In genomic region chr17:38598536-38598935, GRCh38 we compare ENCODE assay signal across 3 cellular contexts.
TF ChIP-seq lines count a peak whose summit lies in the region.

No MANE protein-coding gene starts in this region.

TF ChIP-seq in HEK293, 187 proteins besides CTCF, POLR2A, EP300 and RAD21 (continues in another document):
- TF ChIP-seq ZNF555 (tag by site-specific recombination; conservative IDR thresholded peaks at IDR 0.05) (no peak), ZNF18 (tag by site-specific recombination; IDR thresholded peaks at IDR 0.05) (no peak), ZNF629 (tag by site-specific recombination; IDR thresholded peaks at IDR 0.05) (peak; percentile 62), KLF16 (tag by site-specific recombination; IDR thresholded peaks at IDR 0.05) (peak; percentile 83), ZNF274 (IDR thresholded peaks at IDR 0.05; ENCODE audit: low read length) (no peak), ZNF274 (tag by site-specific recombination; IDR thresholded peaks at IDR 0.05; ENCODE audit: borderline replicate concordance) (no peak), ZNF433 (tag by site-specific recombination; IDR thresholded peaks at IDR 0.05; ENCODE audit: low read depth) (no peak), ZNF2 (tag by site-specific recombination; IDR thresholded peaks at IDR 0.05) (peak; percentile 85), ZBTB8A (tag by site-specific recombination; IDR thresholded peaks at IDR 0.05) (peak; percentile 40; the same call in 1 of the 2 replicates), ZBTB17 (tag by site-specific recombination; IDR thresholded peaks at IDR 0.05) (peak; percentile 94), ZNF354C (tag by site-specific recombination; IDR thresholded peaks at IDR 0.05; ENCODE audit: borderline replicate concordance, low read depth) (no peak), ZNF510 (tag by site-specific recombination; IDR thresholded peaks at IDR 0.05; ENCODE audit: insufficient replicate concordance) (no peak), ZIC2 (tag by site-specific recombination; IDR thresholded peaks at IDR 0.05) (0 out of 2 replicates have a peak, but pooled peaks have one; percentile 53), ZNF501 (tag by site-specific recombination; IDR thresholded peaks at IDR 0.05) (peak; percentile 70; the same call in 1 of the 2 replicates), KLF10 (tag by site-specific recombination; IDR thresholded peaks at IDR 0.05) (peak; percentile 60; the same call in 1 of the 2 replicates), ZNF514 (tag by site-specific recombination; IDR thresholded peaks at IDR 0.05) (no peak), ZXDB (tag by site-specific recombination; IDR thresholded peaks at IDR 0.05) (no peak), WT1 (tag by site-specific recombination; IDR thresholded peaks at IDR 0.05) (peak; percentile 48; the same call in 1 of the 2 replicates), PRDM1 (tag by site-specific recombination; IDR thresholded peaks at IDR 0.05) (no peak)
- TF ChIP-seq, protein P1, sequence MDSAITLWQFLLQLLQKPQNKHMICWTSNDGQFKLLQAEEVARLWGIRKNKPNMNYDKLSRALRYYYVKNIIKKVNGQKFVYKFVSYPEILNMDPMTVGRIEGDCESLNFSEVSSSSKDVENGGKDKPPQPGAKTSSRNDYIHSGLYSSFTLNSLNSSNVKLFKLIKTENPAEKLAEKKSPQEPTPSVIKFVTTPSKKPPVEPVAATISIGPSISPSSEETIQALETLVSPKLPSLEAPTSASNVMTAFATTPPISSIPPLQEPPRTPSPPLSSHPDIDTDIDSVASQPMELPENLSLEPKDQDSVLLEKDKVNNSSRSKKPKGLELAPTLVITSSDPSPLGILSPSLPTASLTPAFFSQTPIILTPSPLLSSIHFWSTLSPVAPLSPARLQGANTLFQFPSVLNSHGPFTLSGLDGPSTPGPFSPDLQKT (IDR thresholded peaks at IDR 0.05; ENCODE audit: borderline replicate concordance, low read depth, low read length), result no peak
- TF ChIP-seq, protein P2, sequence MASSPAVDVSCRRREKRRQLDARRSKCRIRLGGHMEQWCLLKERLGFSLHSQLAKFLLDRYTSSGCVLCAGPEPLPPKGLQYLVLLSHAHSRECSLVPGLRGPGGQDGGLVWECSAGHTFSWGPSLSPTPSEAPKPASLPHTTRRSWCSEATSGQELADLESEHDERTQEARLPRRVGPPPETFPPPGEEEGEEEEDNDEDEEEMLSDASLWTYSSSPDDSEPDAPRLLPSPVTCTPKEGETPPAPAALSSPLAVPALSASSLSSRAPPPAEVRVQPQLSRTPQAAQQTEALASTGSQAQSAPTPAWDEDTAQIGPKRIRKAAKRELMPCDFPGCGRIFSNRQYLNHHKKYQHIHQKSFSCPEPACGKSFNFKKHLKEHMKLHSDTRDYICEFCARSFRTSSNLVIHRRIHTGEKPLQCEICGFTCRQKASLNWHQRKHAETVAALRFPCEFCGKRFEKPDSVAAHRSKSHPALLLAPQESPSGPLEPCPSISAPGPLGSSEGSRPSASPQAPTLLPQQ (tag by site-specific recombination; IDR thresholded peaks at IDR 0.05), result peak; percentile 46; the same call in 1 of the 2 replicates

TF ChIP-seq in K562, 482 proteins besides CTCF, POLR2A, EP300 and RAD21 (continues in another document):
- TF ChIP-seq TEAD4 (IDR thresholded peaks at IDR 0.05; ENCODE audit: low read length) (peak; percentile 62), TEAD4 (CRISPR knock-in tag; IDR thresholded peaks at IDR 0.05; ENCODE audit: borderline replicate concordance) (no peak), ZEB2 (IDR thresholded peaks at IDR 0.05) (peak; percentile 66), ZBTB7A (IDR thresholded peaks at IDR 0.05; ENCODE audit: borderline replicate concordance, control insufficient read depth, low read depth, low read length) (0 out of 2 replicates have a peak, but pooled peaks have one; percentile 16), ZNF561 (CRISPR knock-in tag; conservative IDR thresholded peaks at IDR 0.05) (no peak), MBD2 (IDR thresholded peaks at IDR 0.05; ENCODE audit: borderline replicate concordance, low read depth) (no peak), ZNF143 (CRISPR knock-in tag; IDR thresholded peaks at IDR 0.05) (peak; percentile 74), SMAD3 (CRISPR knock-in tag; conservative IDR thresholded peaks at IDR 0.05) (no peak), NFYB (IDR thresholded peaks at IDR 0.05; ENCODE audit: extremely low read depth, insufficient read length) (peak; percentile 35), DMBX1 (CRISPR knock-in tag; IDR thresholded peaks at IDR 0.05; ENCODE audit: borderline replicate concordance) (0 out of 2 replicates have a peak, but pooled peaks have one; percentile 22), MECOM (CRISPR knock-in tag; IDR thresholded peaks at IDR 0.05) (no peak), ZBED1 (IDR thresholded peaks at IDR 0.05) (no peak), RFX1 (IDR thresholded peaks at IDR 0.05) (peak; percentile 66; the same call in 1 of the 2 replicates), ESRRA (IDR thresholded peaks at IDR 0.05; ENCODE audit: borderline replicate concordance, low read depth) (peak; percentile 73; the same call in 1 of the 2 replicates), DPF2 (IDR thresholded peaks at IDR 0.05) (peak; percentile 70), ZNF76 (CRISPR knock-in tag; IDR thresholded peaks at IDR 0.05; ENCODE audit: borderline replicate concordance) (peak; percentile 67; the same call in 1 of the 2 replicates)
- TF ChIP-seq, protein P3, sequence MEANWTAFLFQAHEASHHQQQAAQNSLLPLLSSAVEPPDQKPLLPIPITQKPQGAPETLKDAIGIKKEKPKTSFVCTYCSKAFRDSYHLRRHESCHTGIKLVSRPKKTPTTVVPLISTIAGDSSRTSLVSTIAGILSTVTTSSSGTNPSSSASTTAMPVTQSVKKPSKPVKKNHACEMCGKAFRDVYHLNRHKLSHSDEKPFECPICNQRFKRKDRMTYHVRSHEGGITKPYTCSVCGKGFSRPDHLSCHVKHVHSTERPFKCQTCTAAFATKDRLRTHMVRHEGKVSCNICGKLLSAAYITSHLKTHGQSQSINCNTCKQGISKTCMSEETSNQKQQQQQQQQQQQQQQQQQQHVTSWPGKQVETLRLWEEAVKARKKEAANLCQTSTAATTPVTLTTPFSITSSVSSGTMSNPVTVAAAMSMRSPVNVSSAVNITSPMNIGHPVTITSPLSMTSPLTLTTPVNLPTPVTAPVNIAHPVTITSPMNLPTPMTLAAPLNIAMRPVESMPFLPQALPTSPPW (CRISPR knock-in tag; IDR thresholded peaks at IDR 0.05), result peak; percentile 49; the same call in 1 of the 2 replicates

TF ChIP-seq in HepG2, 621 proteins besides CTCF, POLR2A, EP300 and RAD21 (continues in another document):
- TF ChIP-seq KDM2A (CRISPR knock-in tag; IDR thresholded peaks at IDR 0.05; ENCODE audit: borderline replicate concordance, low read depth) (peak; percentile 44; the same call in 1 of the 2 replicates), XRCC5 (optimal IDR thresholded peaks at IDR 0.05; ENCODE audit: low read length) (peak; percentile 94), ZC3H4 (CRISPR knock-in tag; IDR thresholded peaks at IDR 0.05; ENCODE audit: borderline replicate concordance) (no peak), RNF2 (conservative IDR thresholded peaks at IDR 0.05; ENCODE audit: low read depth) (0 out of 2 replicates have a peak, but pooled peaks have one; percentile 36), ARID3A (IDR thresholded peaks at IDR 0.05; ENCODE audit: low read depth, low read length) (no peak), ZNF709 (CRISPR knock-in tag; IDR thresholded peaks at IDR 0.05) (0 out of 2 replicates have a peak, but pooled peaks have one; percentile 4), SMAD3 (CRISPR knock-in tag; IDR thresholded peaks at IDR 0.05) (0 out of 2 replicates have a peak, but pooled peaks have one; percentile 37), IRF2 (CRISPR knock-in tag; IDR thresholded peaks at IDR 0.05) (peak; percentile 38; the same call in 1 of the 2 replicates), ZFY (CRISPR knock-in tag; IDR thresholded peaks at IDR 0.05) (no peak), FOXA3 (CRISPR knock-in tag; IDR thresholded peaks at IDR 0.05) (peak; percentile 39; the same call in 1 of the 2 replicates), ZBTB43 (CRISPR knock-in tag; conservative IDR thresholded peaks at IDR 0.05) (peak; percentile 64; the same call in 1 of the 2 replicates), ZNF570 (CRISPR knock-in tag; IDR thresholded peaks at IDR 0.05; ENCODE audit: borderline replicate concordance) (no peak), ZBTB20 (CRISPR knock-in tag; IDR thresholded peaks at IDR 0.05; ENCODE audit: borderline replicate concordance, low read depth) (no peak), CSRNP1 (CRISPR knock-in tag; IDR thresholded peaks at IDR 0.05) (no peak), REPIN1 (CRISPR knock-in tag; IDR thresholded peaks at IDR 0.05; ENCODE audit: borderline replicate concordance, low read depth) (no peak), KAT8 (CRISPR knock-in tag; IDR thresholded peaks at IDR 0.05) (peak; percentile 52; the same call in 1 of the 2 replicates), GATAD1 (CRISPR knock-in tag; IDR thresholded peaks at IDR 0.05) (0 out of 2 replicates have a peak, but pooled peaks have one; percentile 37), SRSF9 (IDR thresholded peaks at IDR 0.05; ENCODE audit: borderline replicate concordance, insufficient read depth, low read depth, low read length, poor library complexity, severe bottlenecking) (no peak), ATF7-NPFF (CRISPR knock-in tag; IDR thresholded peaks at IDR 0.05; ENCODE audit: low read depth) (no peak), GFI1 (CRISPR knock-in tag; IDR thresholded peaks at IDR 0.05; ENCODE audit: borderline replicate concordance) (no peak), FIP1L1 (IDR thresholded peaks at IDR 0.05; ENCODE audit: borderline replicate concordance, insufficient read depth, low read depth, low read length) (no peak), ZNF792 (CRISPR knock-in tag; IDR thresholded peaks at IDR 0.05) (0 out of 2 replicates have a peak, but pooled peaks have one; percentile 14), IKZF4 (CRISPR knock-in tag; IDR thresholded peaks at IDR 0.05; ENCODE audit: borderline replicate concordance, low read depth, not compliant biosample characterization) (no peak), ZNF678 (CRISPR knock-in tag; IDR thresholded peaks at IDR 0.05) (no peak), ZNF615 (CRISPR knock-in tag; IDR thresholded peaks at IDR 0.05; ENCODE audit: borderline replicate concordance) (no peak), IKZF5 (CRISPR knock-in tag; IDR thresholded peaks at IDR 0.05) (0 out of 2 replicates have a peak, but pooled peaks have one; percentile 34), ZNF33B (CRISPR knock-in tag; IDR thresholded peaks at IDR 0.05) (no peak), ZFX (CRISPR knock-in tag; IDR thresholded peaks at IDR 0.05; ENCODE audit: low read depth) (0 out of 2 replicates have a peak, but pooled peaks have one; percentile 11), NONO (IDR thresholded peaks at IDR 0.05) (no peak), NONO (CRISPR knock-in tag; conservative IDR thresholded peaks at IDR 0.05) (peak; percentile 71; the same call in 1 of the 2 replicates)
- TF ChIP-seq, protein P4, sequence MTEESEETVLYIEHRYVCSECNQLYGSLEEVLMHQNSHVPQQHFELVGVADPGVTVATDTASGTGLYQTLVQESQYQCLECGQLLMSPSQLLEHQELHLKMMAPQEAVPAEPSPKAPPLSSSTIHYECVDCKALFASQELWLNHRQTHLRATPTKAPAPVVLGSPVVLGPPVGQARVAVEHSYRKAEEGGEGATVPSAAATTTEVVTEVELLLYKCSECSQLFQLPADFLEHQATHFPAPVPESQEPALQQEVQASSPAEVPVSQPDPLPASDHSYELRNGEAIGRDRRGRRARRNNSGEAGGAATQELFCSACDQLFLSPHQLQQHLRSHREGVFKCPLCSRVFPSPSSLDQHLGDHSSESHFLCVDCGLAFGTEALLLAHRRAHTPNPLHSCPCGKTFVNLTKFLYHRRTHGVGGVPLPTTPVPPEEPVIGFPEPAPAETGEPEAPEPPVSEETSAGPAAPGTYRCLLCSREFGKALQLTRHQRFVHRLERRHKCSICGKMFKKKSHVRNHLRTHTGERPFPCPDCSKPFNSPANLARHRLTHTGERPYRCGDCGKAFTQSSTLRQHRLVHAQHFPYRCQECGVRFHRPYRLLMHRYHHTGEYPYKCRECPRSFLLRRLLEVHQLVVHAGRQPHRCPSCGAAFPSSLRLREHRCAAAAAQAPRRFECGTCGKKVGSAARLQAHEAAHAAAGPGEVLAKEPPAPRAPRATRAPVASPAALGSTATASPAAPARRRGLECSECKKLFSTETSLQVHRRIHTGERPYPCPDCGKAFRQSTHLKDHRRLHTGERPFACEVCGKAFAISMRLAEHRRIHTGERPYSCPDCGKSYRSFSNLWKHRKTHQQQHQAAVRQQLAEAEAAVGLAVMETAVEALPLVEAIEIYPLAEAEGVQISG (CRISPR knock-in tag; IDR thresholded peaks at IDR 0.05), result 0 out of 2 replicates have a peak, but pooled peaks have one; percentile 13
